19 cellular contexts compared by ENCODE assay signal in genomic region chr1:170095976-170096725, GRCh38. TPM values are rescaled to one million over a fixed set of nuclear protein-coding genes. Genes with fewer than 3 reads are reported as not detected.
"Had no signal": no experiment of that assay in that cellular context is flagged by ENCODE, and none has a peak within 500 bp of the region (broad histone marks: within the 10 kb centered on the region; RNA-seq: fewer than 3 reads in every experiment).

No MANE protein-coding gene starts in this region.

- H3K36me3 ChIP-seq: ascending aorta, left lung, right lobe of liver had no signal

- H3K27ac Mint-ChIP-seq: activated naive CD4-positive, alpha-beta T cell treated with anti-CD3 and anti-CD28 coated beads for 36 hours; activated T-helper 2 cell treated with anti-CD3 and anti-CD28 coated beads, Interferon-gamma antibody, Interleukin-2, Interleukin-4, amounts not matched to agents 10 μg/mL and 5 μg/mL and 100 μg/mL, durations not matched to agents 14 hours and 24 hours and 36 hours; natural killer cell; stimulated activated naive CD8-positive, alpha-beta T cell treated with anti-CD3 and anti-CD28 coated beads, Interleukin-15, Interleukin-2, amounts not matched to agents 100 ng/mL and 50 ng/mL, for 24 hours; T-cell; type B pancreatic cell had no signal

- H3K36me3 Mint-ChIP-seq: natural killer cell, T-cell, type B pancreatic cell had no signal

- H3K4me3 ChIP-seq: ascending aorta, dorsolateral prefrontal cortex, hepatocyte, left lung, psoas muscle, right lobe of liver had no signal

- H3K27me3 ChIP-seq: ascending aorta, dorsolateral prefrontal cortex, hepatocyte, left lung, right lobe of liver had no signal

- H3K9me3 ChIP-seq: ascending aorta, left lung, psoas muscle, right lobe of liver had no signal

- H2AFZ ChIP-seq: hepatocyte had no signal

- DNase-seq: activated CD4-positive, alpha-beta T cell treated with anti-CD3 and anti-CD28 coated beads, Interleukin-2, amount 50 U/mL, for 1 hour; activated naive CD4-positive, alpha-beta T cell treated with anti-CD3 and anti-CD28 coated beads for 36 hours; activated T-cell treated with anti-CD3 and anti-CD28 coated beads, Interleukin-2, amount 50 U/mL, for 1 hour; dorsolateral prefrontal cortex; islet precursor cell; left lung; natural killer cell; psoas muscle; right lobe of liver; T-cell; T-helper 9 cell had no signal

- H3K27ac ChIP-seq: ascending aorta, dorsolateral prefrontal cortex, hepatocyte, left lung, psoas muscle, right lobe of liver had no signal

- H3K9me3 Mint-ChIP-seq: activated T-helper 2 cell treated with anti-CD3 and anti-CD28 coated beads, Interferon-gamma antibody, Interleukin-2, Interleukin-4, amounts not matched to agents 10 μg/mL and 5 μg/mL and 100 μg/mL, durations not matched to agents 14 hours and 24 hours and 36 hours had no signal

- H3K4me1 ChIP-seq: ascending aorta, left lung, psoas muscle, right lobe of liver had no signal

- H3K4me1 Mint-ChIP-seq: natural killer cell, T-cell had no signal

- H3K4me3 Mint-ChIP-seq: activated naive CD4-positive, alpha-beta T cell treated with anti-CD3 and anti-CD28 coated beads for 36 hours; natural killer cell; stimulated activated naive CD8-positive, alpha-beta T cell treated with anti-CD3 and anti-CD28 coated beads, Interleukin-15, Interleukin-2, amounts not matched to agents 100 ng/mL and 50 ng/mL, for 24 hours; T-cell; type B pancreatic cell had no signal

- H3K27me3 Mint-ChIP-seq: type B pancreatic cell had no signal

- H3K4me2 ChIP-seq: hepatocyte had no signal

- ATAC-seq: activated CD4-positive, CD25-positive, alpha-beta regulatory T cell treated with anti-CD3 and anti-CD28 coated beads, Interleukin-2, amount 50 U/mL, for 24 hours; esophagus mucosa; left lung; natural killer cell; psoas muscle; right lobe of liver; T-cell had no signal

RNA-seq across cellular contexts. Expression of gene NTMT2, which starts 49.6 kb away (rescaled TPM):
- total RNA-seq: activated naive CD4-positive, alpha-beta T cell treated with anti-CD3 and anti-CD28 coated beads for 36 hours; activated T-helper 2 cell treated with anti-CD3 and anti-CD28 coated beads, Interferon-gamma antibody, Interleukin-2, Interleukin-4, amounts not matched to agents 10 μg/mL and 5 μg/mL and 100 μg/mL, durations not matched to agents 14 hours and 24 hours and 36 hours; ascending aorta; esophagus mucosa; hepatocyte; left lung; natural killer cell; osteocyte; right lobe of liver; T-cell had no signal
- polyA plus RNA-seq: hepatocyte, psoas muscle had no signal
